ENCODE assay signal across 9 cellular contexts in the genomic region with DNA sequence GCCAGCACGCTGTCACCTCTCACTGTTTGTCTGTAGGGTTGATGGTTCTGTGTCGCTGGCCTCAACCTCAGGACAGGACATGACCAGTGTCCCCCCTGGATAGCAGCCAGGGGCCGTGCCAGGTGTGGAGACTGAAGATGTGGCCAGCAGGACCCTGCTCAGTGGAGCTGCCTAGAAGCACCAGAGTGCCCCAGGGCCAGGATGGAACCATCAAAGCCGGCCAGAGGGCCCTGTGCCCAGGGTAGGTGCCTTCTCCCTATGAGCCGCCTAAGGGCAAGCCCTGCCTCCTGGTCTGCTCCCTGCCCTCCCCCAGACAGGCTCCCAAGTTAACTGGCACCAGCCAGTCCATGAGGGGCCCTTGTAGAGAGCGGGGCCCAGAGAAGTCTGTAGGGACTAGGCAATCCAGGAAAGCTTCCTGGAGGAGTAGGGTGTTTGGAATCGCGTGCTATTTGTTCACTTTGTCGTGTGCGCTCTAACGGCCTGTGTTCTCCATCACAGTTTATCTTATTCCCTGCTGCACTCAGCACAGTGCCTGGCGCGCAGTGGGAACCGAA. TPM values are rescaled to one million over a fixed set of nuclear protein-coding genes. Genes with fewer than 3 reads are reported as not detected.
DNase-seq lines count a peak whose midpoint lies in the region; ATAC-seq and TF ChIP-seq lines count a peak whose summit lies in the region.
"Had no signal": no experiment of that assay in that cellular context is flagged by ENCODE, and none has a peak within 500 bp of the region (broad histone marks: within the 10 kb centered on the region; RNA-seq: fewer than 3 reads in every experiment).

No MANE protein-coding gene starts in this region.

- no peaks in the 10 kb centered on the region for H3K9me3 ChIP-seq in body of pancreas
- no peaks in the 10 kb centered on the region for H3K9me3 ChIP-seq in vagina

- H3K27me3 Mint-ChIP-seq in memory B cell = no peaks in the 10 kb centered on the region

- H3K27ac Mint-ChIP-seq in memory B cell = no peak overlapping the region

- H3K36me3 ChIP-seq in body of pancreas (replicated peaks in 1 of 2; ENCODE audit: insufficient read depth in 1 of 2, low read depth in 2 of 2) (peaks cover 4 to 8% of the 10 kb centered on the region in 2 donors), vagina (peaks cover 0 to 31% of the 10 kb centered on the region in 2 donors)

- H3K4me1 ChIP-seq in body of pancreas = peaks cover 54% of the 10 kb centered on the region
- peaks cover 31% of the 10 kb centered on the region for H3K4me1 ChIP-seq in vagina

- peak; percentile 54 for DNase-seq in Right ventricle myocardium superior
- no peak for DNase-seq in Right ventricle myocardium inferior (ENCODE audit: missing footprints)
- DNase-seq in body of pancreas = peak in 1 of 4 donors; percentile 37
- peak in 1 of 2 donors; percentile 34 for DNase-seq in memory B cell (ENCODE audit: low spot score in 2 of 2)
- no peak for DNase-seq in vagina (ENCODE audit: extremely low spot score in 2 of 2)
- DNase-seq in HUDEP-2 (lab: John Stamatoyannopoulos, UW; ENCODE audit: unreplicated experiment in 76 of 76) = no peak
- DNase-seq in NCI-H2107 (lab: John Stamatoyannopoulos, UW) = no peak
- DNase-seq in NCI-H1048 (lab: John Stamatoyannopoulos, UW) = no peak

- H3K9me3 Mint-ChIP-seq in memory B cell = no peaks in the 10 kb centered on the region

- H3K4me1 Mint-ChIP-seq in memory B cell = peaks cover 31% of the 10 kb centered on the region

- TF ChIP-seq POLR2A in body of pancreas (IDR thresholded peaks at IDR 0.05) (no peak), vagina (IDR thresholded peaks at IDR 0.05) (no peak)

- peak overlapping the region; percentile 96 for H3K4me3 Mint-ChIP-seq in memory B cell

- H3K27ac ChIP-seq in body of pancreas (peak overlapping the region in 3 of 4 donors; percentile 75 to 86 (median 85)), vagina (peak overlapping the region; percentile 79)

- H3K4me3 ChIP-seq in body of pancreas (no peak overlapping the region), vagina (peak overlapping the region; percentile 73 to 81)

- no peaks in the 10 kb centered on the region for H3K27me3 ChIP-seq in body of pancreas
- no peaks in the 10 kb centered on the region for H3K27me3 ChIP-seq in vagina

- WGBS in body of pancreas, 2 donors = 21 to 26% methylated on average over 6 to 13 of the region's 14 CpGs

- peaks cover 9% of the 10 kb centered on the region for H3K36me3 Mint-ChIP-seq in memory B cell

- TF ChIP-seq CTCF in body of pancreas (IDR thresholded peaks at IDR 0.05) (no peak), vagina (IDR thresholded peaks at IDR 0.05) (no peak)

- intact Hi-C loops in Right ventricle myocardium superior (cut with DNase I) = no loop called here
- intact Hi-C loops in Right ventricle myocardium inferior (cut with DNase I) = no loop called here
- intact Hi-C loops in body of pancreas (cut with DNase I) = no loop called here
- intact Hi-C loops in vagina (cut with DNase I) = no loop called here

- ATAC-seq in Right ventricle myocardium superior (ENCODE audit: poor library complexity) (no peak), Right ventricle myocardium inferior (no peak), body of pancreas (no peak), memory B cell (ENCODE audit: low read depth) (no peak)

RNA-seq across cellular contexts. Expression of gene NDUFB10, which starts 0.5 kb away (rescaled TPM):
- 723 TPM for total RNA-seq in Right ventricle myocardium superior
- 737 TPM for total RNA-seq in Right ventricle myocardium inferior
- total RNA-seq in body of pancreas = 10 to 100 TPM; 39.2 to 86.1 TPM
- 132 TPM for total RNA-seq in vagina

RNA-seq across cellular contexts. Expression of gene RPL3L, which starts 4.3 kb away (rescaled TPM):
- 304 TPM for total RNA-seq in Right ventricle myocardium superior
- 271 TPM for total RNA-seq in Right ventricle myocardium inferior
- total RNA-seq in body of pancreas = 10 to 100 TPM in 1 of 2 donors, not detected in 1; 16.5 TPM
- total RNA-seq in vagina = not detected
- total RNA-seq: renal cortical epithelial cell had no signal

RNA-seq across cellular contexts. Expression of gene RPS2, which starts 5.8 kb away (rescaled TPM):
- total RNA-seq in Right ventricle myocardium superior (770 TPM), Right ventricle myocardium inferior (907 TPM), body of pancreas (1,000 to 10,000 TPM; 2,300 to 2,472 TPM), vagina (3,117 TPM)

RNA-seq across cellular contexts. Expression of gene RNF151, which starts 7.9 kb away (rescaled TPM):
- total RNA-seq in Right ventricle myocardium superior = not detected
- not detected for total RNA-seq in Right ventricle myocardium inferior
- total RNA-seq in body of pancreas = not detected
- not detected for total RNA-seq in vagina
- total RNA-seq: renal cortical epithelial cell had no signal

RNA-seq across cellular contexts. Expression of gene TBL3, which starts 13.1 kb away (rescaled TPM):
- total RNA-seq in Right ventricle myocardium superior = 20.3 TPM
- total RNA-seq in Right ventricle myocardium inferior = 24.9 TPM
- 10 to 100 TPM; 38.9 to 40.7 TPM for total RNA-seq in body of pancreas
- 44.2 TPM for total RNA-seq in vagina

Comparison
In these comparisons a context has a peak if more than half of its experiments do, and no peak if none do; other contexts are left out.
1. H3K4me3 ChIP-seq: peak in vagina (2 of 2); none in body of pancreas (0 of 2).
2. RNA of gene RPL3L, which starts 4.3 kb away (total RNA-seq): 304 TPM in Right ventricle myocardium superior (single experiment) and 271 TPM in Right ventricle myocardium inferior (single experiment); 16.5 TPM in body of pancreas and not detected in vagina (single experiment); every median in the first group is over 10 times any median in the second.